Comparison of ENCODE assay signal across 25 cellular contexts in the genomic region with DNA sequence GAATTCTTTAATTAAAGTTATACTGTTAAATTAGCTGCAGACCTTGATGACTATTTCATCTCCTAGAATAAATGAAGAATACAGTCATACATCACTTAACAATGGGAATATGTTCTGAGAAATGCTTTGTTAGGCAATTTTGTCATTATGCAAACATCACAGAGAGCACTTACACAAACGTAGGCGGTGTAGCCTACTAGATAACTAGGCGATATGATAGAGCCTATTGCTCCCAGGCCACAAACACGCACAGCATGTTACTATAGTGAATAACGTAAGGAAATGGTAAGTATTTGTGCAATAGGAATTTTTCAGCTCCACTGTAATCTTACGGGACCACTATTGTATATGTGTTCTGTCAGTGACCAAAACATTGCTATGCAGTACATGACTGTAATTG.
"Had no signal": no experiment of that assay in that cellular context is flagged by ENCODE, and none has a peak within 500 bp of the region (broad histone marks: within the 10 kb centered on the region; RNA-seq: fewer than 3 reads in every experiment).

No MANE protein-coding gene starts in this region.

- H3K9me3 Mint-ChIP-seq: activated CD4-positive, alpha-beta T cell treated with anti-CD3 and anti-CD28 coated beads, Interleukin-2, amount 10 ng/mL, durations not matched to agents 24 days and 14 days; activated CD8-positive, alpha-beta T cell treated with anti-CD3 and anti-CD28 coated beads for 36 hours; activated naive CD4-positive, alpha-beta T cell treated with anti-CD3 and anti-CD28 coated beads, Interleukin-2, amount 50 U/mL, for 24 hours; naive B cell; neural crest cell; stimulated activated naive CD8-positive, alpha-beta T cell treated with anti-CD3 and anti-CD28 coated beads, Interleukin-15, Interleukin-2, amounts not matched to agents 100 ng/mL and 50 ng/mL, for 24 hours had no signal

- FAIRE-seq: colon, islet of Langerhans had no signal

- H3K27ac Mint-ChIP-seq: activated CD4-positive, alpha-beta T cell treated with anti-CD3 and anti-CD28 coated beads, Interleukin-2, amount 10 ng/mL, durations not matched to agents 24 days and 14 days; activated CD8-positive, alpha-beta memory T cell treated with anti-CD3 and anti-CD28 coated beads, Interleukin-2, amount 10 ng/mL, durations not matched to agents 7 days and 5 days; activated CD8-positive, alpha-beta T cell treated with anti-CD3 and anti-CD28 coated beads for 36 hours; activated naive CD4-positive, alpha-beta T cell treated with anti-CD3 and anti-CD28 coated beads, Interleukin-2, amount 50 U/mL, for 24 hours; naive B cell; stimulated activated naive CD8-positive, alpha-beta T cell treated with anti-CD3 and anti-CD28 coated beads, Interleukin-15, Interleukin-2, amounts not matched to agents 100 ng/mL and 50 ng/mL, for 24 hours had no signal

- H3K36me3 Mint-ChIP-seq: activated CD8-positive, alpha-beta memory T cell treated with anti-CD3 and anti-CD28 coated beads, Interleukin-2, amount 10 ng/mL, durations not matched to agents 7 days and 5 days; activated naive CD4-positive, alpha-beta T cell treated with anti-CD3 and anti-CD28 coated beads, Interleukin-2, amount 50 U/mL, for 24 hours; naive B cell had no signal

- H3K27me3 Mint-ChIP-seq: activated CD8-positive, alpha-beta T cell treated with anti-CD3 and anti-CD28 coated beads for 36 hours; activated naive CD4-positive, alpha-beta T cell treated with anti-CD3 and anti-CD28 coated beads, Interleukin-2, amount 50 U/mL, for 24 hours; stimulated activated naive CD8-positive, alpha-beta T cell treated with anti-CD3 and anti-CD28 coated beads, Interleukin-15, Interleukin-2, amounts not matched to agents 100 ng/mL and 50 ng/mL, for 24 hours had no signal

- DNase-seq: activated CD4-positive, alpha-beta T cell treated with anti-CD3 and anti-CD28 coated beads, Interleukin-2, amount 10 ng/mL, durations not matched to agents 24 days and 14 days; activated CD8-positive, alpha-beta memory T cell treated with anti-CD3 and anti-CD28 coated beads, Interleukin-2, amount 10 ng/mL, durations not matched to agents 7 days and 5 days; activated CD8-positive, alpha-beta T cell treated with anti-CD3 and anti-CD28 coated beads for 36 hours; activated effector memory CD4-positive, alpha-beta T cell treated with anti-CD3 and anti-CD28 coated beads, Interleukin-2, amount 50 U/mL, for 16 hours; activated T-cell treated with anti-CD3 and anti-CD28 coated beads for 4 hours; anterior cingulate cortex; brain microvascular endothelial cell; central memory CD4-positive, alpha-beta T cell; effector memory CD4-positive, alpha-beta T cell; esophagus squamous epithelium; gastrocnemius medialis; head of caudate nucleus; hypothalamus; mucosa of descending colon; naive B cell; occipital lobe; right lobe of liver; stimulated activated CD4-positive, alpha-beta T cell treated with anti-CD3 and anti-CD28 coated beads, Interleukin-1b, Interleukin-23, amount 100 ng/mL, for 48 hours; transverse colon had no signal

- H3K4me1 ChIP-seq: esophagus squamous epithelium, gastrocnemius medialis, right lobe of liver, transverse colon had no signal

- H3K9me3 ChIP-seq: esophagus squamous epithelium, gastrocnemius medialis, mucosa of descending colon, right lobe of liver, transverse colon had no signal

- H3K36me3 ChIP-seq: brain microvascular endothelial cell, esophagus squamous epithelium, gastrocnemius medialis, right lobe of liver, transverse colon had no signal

- H3K4me1 Mint-ChIP-seq: activated CD4-positive, alpha-beta T cell treated with anti-CD3 and anti-CD28 coated beads, Interleukin-2, amount 10 ng/mL, durations not matched to agents 24 days and 14 days; activated naive CD4-positive, alpha-beta T cell treated with anti-CD3 and anti-CD28 coated beads, Interleukin-2, amount 50 U/mL, for 24 hours; naive B cell had no signal

- H3K27ac ChIP-seq: brain microvascular endothelial cell, esophagus squamous epithelium, gastrocnemius medialis, right lobe of liver, skin epidermis, transverse colon had no signal

- H3K4me3 ChIP-seq: esophagus squamous epithelium, gastrocnemius medialis, mucosa of descending colon, right lobe of liver, skin epidermis, transverse colon had no signal

- H3K27me3 ChIP-seq: brain microvascular endothelial cell, esophagus squamous epithelium, gastrocnemius medialis, right lobe of liver, transverse colon had no signal

- H3K4me3 Mint-ChIP-seq: activated CD4-positive, alpha-beta T cell treated with anti-CD3 and anti-CD28 coated beads, Interleukin-2, amount 10 ng/mL, durations not matched to agents 24 days and 14 days; activated CD8-positive, alpha-beta memory T cell treated with anti-CD3 and anti-CD28 coated beads, Interleukin-2, amount 10 ng/mL, durations not matched to agents 7 days and 5 days; activated CD8-positive, alpha-beta T cell treated with anti-CD3 and anti-CD28 coated beads for 36 hours; activated naive CD4-positive, alpha-beta T cell treated with anti-CD3 and anti-CD28 coated beads, Interleukin-2, amount 50 U/mL, for 24 hours; naive B cell; neural crest cell; stimulated activated naive CD8-positive, alpha-beta T cell treated with anti-CD3 and anti-CD28 coated beads, Interleukin-15, Interleukin-2, amounts not matched to agents 100 ng/mL and 50 ng/mL, for 24 hours had no signal
